In the genomic region with DNA sequence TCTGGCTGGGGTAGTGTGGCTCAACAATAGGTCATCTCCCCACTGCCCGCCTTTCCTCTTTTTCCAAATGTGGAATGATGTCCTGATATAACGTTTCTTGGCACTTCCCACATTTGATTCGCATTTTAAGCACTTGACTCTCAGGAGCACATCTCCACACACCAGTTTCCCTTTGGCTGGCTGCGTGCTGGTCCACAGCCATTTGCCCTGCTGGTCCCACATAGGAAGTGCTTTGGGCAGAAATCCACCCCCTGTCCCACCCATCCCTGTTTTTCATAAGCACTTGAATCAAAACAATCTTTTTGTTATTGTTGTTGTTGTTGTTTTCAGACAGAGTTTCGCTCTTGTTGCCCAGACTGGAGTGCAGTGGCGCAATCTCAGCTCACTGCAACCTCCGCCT, we compare ENCODE assay signal across 1 cellular context.
TF ChIP-seq lines count a peak whose summit lies in the region.

No MANE protein-coding gene starts in this region.

TF ChIP-seq in endothelial cell of umbilical vein, 7 proteins besides CTCF, POLR2A, EP300 and RAD21:
- TF ChIP-seq POLR2AphosphoS5 (IDR thresholded peaks at IDR 0.05; ENCODE audit: insufficient read depth, low read depth, low read length) (no peak), FOS (IDR thresholded peaks at IDR 0.05; ENCODE audit: borderline replicate concordance, insufficient read depth, low read length) (no peak), GATA2 (IDR thresholded peaks at IDR 0.05; ENCODE audit: insufficient read depth, insufficient read length, low read depth, low read length) (no peak), JUN (IDR thresholded peaks at IDR 0.05; ENCODE audit: borderline replicate concordance, insufficient read depth, insufficient read length, low read depth) (no peak), EZH2 (IDR thresholded peaks at IDR 0.05; ENCODE audit: borderline replicate concordance, low read depth, low read length, severe bottlenecking) (no peak), MYC (IDR thresholded peaks at IDR 0.05; ENCODE audit: low read depth, low read length) (no peak)
- TF ChIP-seq, protein P1, sequence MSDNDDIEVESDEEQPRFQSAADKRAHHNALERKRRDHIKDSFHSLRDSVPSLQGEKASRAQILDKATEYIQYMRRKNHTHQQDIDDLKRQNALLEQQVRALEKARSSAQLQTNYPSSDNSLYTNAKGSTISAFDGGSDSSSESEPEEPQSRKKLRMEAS (IDR thresholded peaks at IDR 0.05; ENCODE audit: insufficient read depth, insufficient read length) = no peak
TF ChIP-seq in endothelial cell of umbilical vein: peak in this region for 0.
